Comparison of ENCODE assay signal across 8 cellular contexts in genomic region chrX:71254092-71254941, GRCh38. TPM values are rescaled to one million over a fixed set of nuclear protein-coding genes. Genes with fewer than 3 reads are reported as not detected.
A peak's percentile ranks its signal among the peaks of the same experiment; 100 is the strongest.
DNase-seq lines count a peak whose midpoint lies in the region; ATAC-seq and TF ChIP-seq lines count a peak whose summit lies in the region.

Gene ZMYM3 (minus strand): TSS chrX:71254140. CDS start chrX:71253255, 885 bp downstream.

- H3K4me3 ChIP-seq in WI38 (ENCODE audit: low read depth, low read length) (peak within 1 kb of the TSS; percentile 74), mammary epithelial cell (replicated peaks in 1 of 3; ENCODE audit: insufficient read depth in 1 of 3, low read depth in 2 of 3, low read length in 3 of 3) (peak within 1 kb of the TSS; percentile 54 to 76 (median 60)), skin epidermis (peak within 1 kb of the TSS; percentile 46 to 63 (median 54))

- H3K4me2 ChIP-seq in mammary epithelial cell (ENCODE audit: insufficient read depth, low read depth, low read length): peak within 1 kb of the TSS; percentile 75

- H3K79me2 ChIP-seq in mammary epithelial cell (ENCODE audit: insufficient read depth, low read length): peaks cover 7% of the 10 kb centered on the region

- H3K27ac ChIP-seq in mammary epithelial cell (ENCODE audit: insufficient read depth, low read depth, low read length) (no peak within 1 kb of the TSS), skin epidermis (peak within 1 kb of the TSS; percentile 38 to 89 (median 78))

- peaks cover 2% of the 10 kb centered on the region for H3K9me3 ChIP-seq in mammary epithelial cell (replicated peaks; ENCODE audit: insufficient read depth, low read length)

- WGBS in mammary epithelial cell (ENCODE audit: low coverage, missing lambda C conversion rate): 35% methylated on average over 18 of the region's 54 CpGs

- peak; percentile 33 for TF ChIP-seq POLR2A in GM18951 (IDR thresholded peaks at IDR 0.05; ENCODE audit: extremely low read depth, insufficient read depth, insufficient read length)

- intact Hi-C loops in mammary epithelial cell (cut with micrococcal nuclease): loop anchor here (1.0 kb wide), 1 partner anchor 30 kb away; no protein-coding TSS in a partner anchor

- peak within 1 kb of the TSS; percentile 50 for H3K9ac ChIP-seq in mammary epithelial cell (ENCODE audit: insufficient read depth, low read length)

- peak within 1 kb of the TSS; percentile 88 for H2AFZ ChIP-seq in mammary epithelial cell (ENCODE audit: low read depth, low read length)

- in situ Hi-C loops in GM18951 (cut with MboI; ENCODE audit: low sequenced_read_pairs, unreplicated experiment): no loop called here
- in situ Hi-C loops in mammary epithelial cell (cut with MboI; ENCODE audit: low sequenced_read_pairs in 2 of 2): no loop called here

- peaks cover 4% of the 10 kb centered on the region for H3K4me1 ChIP-seq in mammary epithelial cell (ENCODE audit: insufficient read depth, low read length)

- TF ChIP-seq CTCF in WI38 (IDR thresholded peaks at IDR 0.05; ENCODE audit: low read depth, low read length) (no peak), mammary epithelial cell (conservative IDR thresholded peaks at IDR 0.05 in 1 of 2, IDR thresholded peaks at IDR 0.05 in 1 of 2; ENCODE audit: extremely low read depth in 1 of 2, insufficient read depth in 1 of 2, low read depth in 1 of 2, low read length in 2 of 2) (no peak)

- no peaks in the 10 kb centered on the region for H4K20me1 ChIP-seq in mammary epithelial cell (ENCODE audit: insufficient read depth, low read length)

- H3K27me3 ChIP-seq in mammary epithelial cell (ENCODE audit: insufficient read depth, low read length): no peaks in the 10 kb centered on the region

- peak; percentile 93 for DNase-seq in AG08395 (ENCODE audit: low spot score)
- DNase-seq in NCI-H2227 treated with DMSO at 0.1 percent for 48 hours (lab: John Stamatoyannopoulos, UW): peak; percentile 89
- peak; percentile 77 for DNase-seq in mammary epithelial cell
- DNase-seq in iPS-NIHi11 (ENCODE audit: low spot score): peak; percentile 89

- no TSS peak for BruUV-seq in mammary epithelial cell (replicated peaks; lab: Mats Ljungman, UMichigan)

- H3K36me3 ChIP-seq in mammary epithelial cell (ENCODE audit: insufficient read depth, low read length): peaks cover 3% of the 10 kb centered on the region

- CTCF ChIA-PET in mammary epithelial cell (lab: Charles Lee; ENCODE audit: low non-redundant PET): no interaction called here

- dilution Hi-C loops in mammary epithelial cell (cut with HindIII; ENCODE audit: low sequenced_read_pairs): no loop called here

- peak; percentile 78 for ATAC-seq in HG03159 (IDR thresholded peaks at IDR 0.05; ENCODE audit: unreplicated experiment)

RNA-seq across cellular contexts. Expression of gene ZMYM3, which starts in this region (rescaled TPM):
- 10 to 100 TPM; 14.7 to 15.4 TPM for total RNA-seq in mammary epithelial cell
- polyA plus RNA-seq in mammary epithelial cell: 10.6 TPM
- 40.2 TPM for polyA minus RNA-seq in mammary epithelial cell
